ENCODE assay signal across 11 cellular contexts in genomic region chr5:57117601-57118000, GRCh38. TPM values are rescaled to one million over a fixed set of nuclear protein-coding genes. Genes with fewer than 3 reads are reported as not detected.
DNase-seq lines count a peak whose midpoint lies in the region; ATAC-seq and TF ChIP-seq lines count a peak whose summit lies in the region.
"Had no signal": no experiment of that assay in that cellular context is flagged by ENCODE, and none has a peak within 500 bp of the region (broad histone marks: within the 10 kb centered on the region; RNA-seq: fewer than 3 reads in every experiment).

No MANE protein-coding gene starts in this region.

- H3K4me1 Mint-ChIP-seq in activated CD8-positive, alpha-beta T cell treated with anti-CD3 and anti-CD28 coated beads for 36 hours (ENCODE audit: low read depth) = peaks cover 18% of the 10 kb centered on the region
- H3K4me1 Mint-ChIP-seq: endodermal cell had no signal

- no peaks in the 10 kb centered on the region for H3K27me3 ChIP-seq in effector memory CD4-positive, alpha-beta T cell (replicated peaks; ENCODE audit: control insufficient read depth, insufficient read depth, low read length, poor library complexity, severe bottlenecking)

- no peaks in the 10 kb centered on the region for H3K27me3 Mint-ChIP-seq in activated CD8-positive, alpha-beta T cell treated with anti-CD3 and anti-CD28 coated beads for 36 hours

- POLR2A ChIA-PET in activated CD8-positive, alpha-beta T cell treated with anti-CD3 and anti-CD28 coated beads for 36 hours (lab: Charles Lee) = interaction anchor here (0.6 kb wide), 1 partner anchor 335 kb away, joined by 5 read pairs; no protein-coding TSS in a partner anchor

- peaks cover 1% of the 10 kb centered on the region for H3K9me3 Mint-ChIP-seq in activated CD8-positive, alpha-beta T cell treated with anti-CD3 and anti-CD28 coated beads for 36 hours

- TF ChIP-seq CTCF in activated CD8-positive, alpha-beta T cell treated with anti-CD3 and anti-CD28 coated beads for 36 hours (IDR thresholded peaks at IDR 0.05) = no peak

- no peak overlapping the region for H3K4me3 ChIP-seq in effector memory CD4-positive, alpha-beta T cell (ENCODE audit: insufficient read depth, low read depth, low read length, poor library complexity, severe bottlenecking)

- intact Hi-C loops in activated CD8-positive, alpha-beta T cell treated with anti-CD3 and anti-CD28 coated beads for 36 hours (cut with micrococcal nuclease) = no loop called here

- CTCF ChIA-PET in activated CD8-positive, alpha-beta T cell treated with anti-CD3 and anti-CD28 coated beads for 36 hours (lab: Charles Lee) = no interaction called here

- H3K4me1 ChIP-seq in effector memory CD4-positive, alpha-beta T cell (ENCODE audit: control insufficient read depth, insufficient read depth, low read length, poor library complexity, severe bottlenecking) = no peaks in the 10 kb centered on the region

- no peaks in the 10 kb centered on the region for H3K9me3 ChIP-seq in effector memory CD4-positive, alpha-beta T cell (ENCODE audit: control insufficient read depth, low read length)

- no peaks in the 10 kb centered on the region for H3K36me3 ChIP-seq in effector memory CD4-positive, alpha-beta T cell (ENCODE audit: control insufficient read depth, insufficient read depth, low read length)

- H3K27ac Mint-ChIP-seq in activated CD8-positive, alpha-beta T cell treated with anti-CD3 and anti-CD28 coated beads for 36 hours = peak overlapping the region; percentile 68
- H3K27ac Mint-ChIP-seq: endodermal cell had no signal

- no peak overlapping the region for H3K27ac ChIP-seq in effector memory CD4-positive, alpha-beta T cell (ENCODE audit: insufficient read depth, low read length, poor library complexity, severe bottlenecking)

- ATAC-seq in activated CD8-positive, alpha-beta T cell treated with anti-CD3 and anti-CD28 coated beads for 36 hours = peak; percentile 99
- ATAC-seq in GM21723 (IDR thresholded peaks at IDR 0.05; ENCODE audit: unreplicated experiment) = no peak

- DNase-seq in MV-4-11 (lab: John Stamatoyannopoulos, UW) = peak; percentile 88
- peak; percentile 81 for DNase-seq in activated CD8-positive, alpha-beta T cell treated with anti-CD3 and anti-CD28 coated beads for 36 hours
- peak; percentile 47 to 61 (median 57) for DNase-seq in effector memory CD4-positive, alpha-beta T cell
- peak; percentile 49 to 58 for DNase-seq in stimulated activated CD8-positive, alpha-beta memory T cell treated with anti-CD3 and anti-CD28 coated beads, Interleukin-7, amount 100 ng/mL, for 4 hours (ENCODE audit: low read depth in 2 of 2)
- no peak for DNase-seq in HCEC 1CT
- no peak for DNase-seq in AG20443 (ENCODE audit: low spot score)
- DNase-seq in NCI-H226 = no peak
- DNase-seq: endodermal cell, islet precursor cell, trophoblast cell had no signal

- H3K4me3 Mint-ChIP-seq in activated CD8-positive, alpha-beta T cell treated with anti-CD3 and anti-CD28 coated beads for 36 hours = no peak overlapping the region
- H3K4me3 Mint-ChIP-seq: endodermal cell had no signal

- H3K36me3 Mint-ChIP-seq in activated CD8-positive, alpha-beta T cell treated with anti-CD3 and anti-CD28 coated beads for 36 hours (ENCODE audit: low read depth) = no peaks in the 10 kb centered on the region

RNA-seq across cellular contexts. Expression of gene GPBP1, which starts 56.3 kb away (rescaled TPM):
- 10 to 100 TPM; 87.9 to 88.5 TPM for total RNA-seq in activated CD8-positive, alpha-beta T cell treated with anti-CD3 and anti-CD28 coated beads for 36 hours

Comparison
In these comparisons a context has a peak if more than half of its experiments do, and no peak if none do; other contexts are left out.
1. DNase-seq: peak in MV-4-11 (single experiment), activated CD8-positive, alpha-beta T cell treated with anti-CD3 and anti-CD28 coated beads for 36 hours (single experiment), effector memory CD4-positive, alpha-beta T cell (3 of 3) and stimulated activated CD8-positive, alpha-beta memory T cell treated with anti-CD3 and anti-CD28 coated beads, Interleukin-7, amount 100 ng/mL, for 4 hours (2 of 2); none in HCEC 1CT (single experiment), AG20443 (single experiment) and NCI-H226 (single experiment).